10 cellular contexts compared by ENCODE assay signal in the genomic region with DNA sequence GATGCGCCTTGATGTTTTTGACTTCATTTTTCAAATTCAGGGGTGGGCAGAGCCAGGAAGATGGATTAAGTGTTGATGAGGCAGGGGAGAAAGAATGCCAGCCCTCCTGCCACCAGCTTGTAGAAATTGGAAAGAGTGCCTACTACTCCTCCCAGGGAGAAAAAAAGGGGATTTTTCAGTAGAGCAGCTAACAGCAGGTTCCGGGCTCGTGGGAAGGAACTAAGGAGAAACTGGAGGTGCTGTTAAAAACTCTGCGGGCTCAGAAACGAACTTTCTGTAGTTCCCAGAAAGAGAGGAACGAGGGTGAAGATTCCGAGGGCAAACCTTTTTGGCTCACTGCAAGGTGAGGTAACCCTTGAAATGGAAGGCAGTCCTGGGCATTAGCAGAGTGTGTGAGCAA.
DNase-seq lines count a peak whose midpoint lies in the region; ATAC-seq, FAIRE-seq and TF ChIP-seq lines count a peak whose summit lies in the region.
"Had no signal": no experiment of that assay in that cellular context is flagged by ENCODE, and none has a peak within 500 bp of the region (broad histone marks: within the 10 kb centered on the region; RNA-seq: fewer than 3 reads in every experiment).

No MANE protein-coding gene starts in this region.

- no peak for ATAC-seq in HepG2
- ATAC-seq in right lobe of liver, result no peak

- intact Hi-C loops in HepG2 (cut with micrococcal nuclease; ENCODE audit: unreplicated experiment) (no loop called here), right lobe of liver (cut with DNase I) (no loop called here), prostate gland (cut with DNase I) (no loop called here), mammary epithelial cell (cut with micrococcal nuclease) (loop anchor here (1.0 to 5.0 kb wide), 3 partner anchors 107 to 308 kb away; no protein-coding TSS in a partner anchor)

- H2AFZ ChIP-seq in HepG2 (ENCODE audit: low read length), result no peak overlapping the region
- no peak overlapping the region for H2AFZ ChIP-seq in mammary epithelial cell (ENCODE audit: low read depth, low read length)

- H3K27ac ChIP-seq in HepG2 (ENCODE audit: extremely low read length, insufficient read depth, low read length) (peak overlapping the region; percentile 10), right lobe of liver (no peak overlapping the region), coronary artery (peak overlapping the region; percentile 72 to 81), prostate gland (peak overlapping the region; percentile 27 to 55), mammary epithelial cell (ENCODE audit: insufficient read depth, low read depth, low read length) (no peak overlapping the region)

- H3K36me3 ChIP-seq in HepG2 (replicated peaks in 1 of 2; ENCODE audit: control insufficient read depth in 1 of 2, insufficient read depth in 2 of 2, low read length in 2 of 2) (peaks cover 15 to 54% of the 10 kb centered on the region in 2 experiments; a peak in 4 of 5 replicates), right lobe of liver (peaks cover 0 to 9% (median 0%) of the 10 kb centered on the region in 4 donors), prostate gland (no peaks in the 10 kb centered on the region), mammary epithelial cell (ENCODE audit: insufficient read depth, low read length) (peaks cover 8% of the 10 kb centered on the region)

- no peak for TF ChIP-seq POLR2A in HepG2 (IDR thresholded peaks at IDR 0.05; ENCODE audit: insufficient read depth in 1 of 2, low read depth in 2 of 2, low read length in 2 of 2)
- TF ChIP-seq POLR2A in right lobe of liver (IDR thresholded peaks at IDR 0.05), result no peak
- no peak for TF ChIP-seq POLR2A in prostate gland (IDR thresholded peaks at IDR 0.05)

- no peaks in the 10 kb centered on the region for H3K9me3 ChIP-seq in HepG2 (ENCODE audit: low read length)
- no peaks in the 10 kb centered on the region for H3K9me3 ChIP-seq in right lobe of liver
- no peaks in the 10 kb centered on the region for H3K9me3 ChIP-seq in prostate gland
- no peaks in the 10 kb centered on the region for H3K9me3 ChIP-seq in mammary epithelial cell (replicated peaks; ENCODE audit: insufficient read depth, low read length)

- H3K9ac ChIP-seq in HepG2 (ENCODE audit: insufficient read depth, low read depth, low read length), result no peak overlapping the region
- H3K9ac ChIP-seq in mammary epithelial cell (ENCODE audit: insufficient read depth, low read length), result no peak overlapping the region

- TF ChIP-seq EP300 in HepG2 (IDR thresholded peaks at IDR 0.05; ENCODE audit: low read depth in 2 of 2, low read length in 2 of 2) (no peak), HepG2 (CRISPR knock-in tag; IDR thresholded peaks at IDR 0.05; ENCODE audit: borderline replicate concordance) (no peak)

- H3K4me3 ChIP-seq in HepG2 (replicated peaks in 1 of 3; ENCODE audit: insufficient read depth in 1 of 3, low read depth in 2 of 3, low read length in 3 of 3) (no peak overlapping the region), right lobe of liver (no peak overlapping the region), coronary artery (no peak overlapping the region), prostate gland (no peak overlapping the region), mammary epithelial cell (replicated peaks in 1 of 3; ENCODE audit: insufficient read depth in 1 of 3, low read depth in 2 of 3, low read length in 3 of 3) (no peak overlapping the region)

- BruUV-seq in HepG2 (replicated peaks; lab: Mats Ljungman, UMichigan) (no TSS peak), mammary epithelial cell (replicated peaks; lab: Mats Ljungman, UMichigan) (no TSS peak)

- TF ChIP-seq CTCF in HepG2 (CRISPR knock-in tag; IDR thresholded peaks at IDR 0.05), result no peak
- TF ChIP-seq CTCF in right lobe of liver (IDR thresholded peaks at IDR 0.05), result no peak
- no peak for TF ChIP-seq CTCF in coronary artery (IDR thresholded peaks at IDR 0.05)
- no peak for TF ChIP-seq CTCF in prostate gland (IDR thresholded peaks at IDR 0.05)
- no peak for TF ChIP-seq CTCF in mammary epithelial cell (conservative IDR thresholded peaks at IDR 0.05 in 1 of 2, IDR thresholded peaks at IDR 0.05 in 1 of 2; ENCODE audit: extremely low read depth in 1 of 2, insufficient read depth in 1 of 2, low read depth in 1 of 2, low read length in 2 of 2)

- H3K27me3 ChIP-seq in HepG2 (ENCODE audit: control insufficient read depth in 1 of 2, insufficient read depth in 2 of 2, low read length in 2 of 2), result no peaks in the 10 kb centered on the region
- H3K27me3 ChIP-seq in right lobe of liver, result no peaks in the 10 kb centered on the region
- H3K27me3 ChIP-seq in prostate gland (replicated peaks; ENCODE audit: insufficient read depth), result no peaks in the 10 kb centered on the region
- no peaks in the 10 kb centered on the region for H3K27me3 ChIP-seq in mammary epithelial cell (ENCODE audit: insufficient read depth, low read length)

- H4K20me1 ChIP-seq in HepG2 (ENCODE audit: insufficient read depth, low read length) (no peaks in the 10 kb centered on the region), mammary epithelial cell (ENCODE audit: insufficient read depth, low read length) (no peaks in the 10 kb centered on the region)

- dilution Hi-C loops in mammary epithelial cell (cut with HindIII; ENCODE audit: low sequenced_read_pairs), result no loop called here

- H3K4me2 ChIP-seq in HepG2 (ENCODE audit: low read depth, low read length), result no peak overlapping the region
- no peak overlapping the region for H3K4me2 ChIP-seq in mammary epithelial cell (ENCODE audit: insufficient read depth, low read depth, low read length)

- no peaks in the 10 kb centered on the region for H3K79me2 ChIP-seq in HepG2 (ENCODE audit: insufficient read depth, low read length)
- H3K79me2 ChIP-seq in mammary epithelial cell (ENCODE audit: insufficient read depth, low read length), result no peaks in the 10 kb centered on the region

- TF ChIP-seq RAD21 in HepG2 (CRISPR knock-in tag; IDR thresholded peaks at IDR 0.05), result no peak

- H3K4me1 ChIP-seq in HepG2 (ENCODE audit: insufficient read depth, low read length), result no peaks in the 10 kb centered on the region
- no peaks in the 10 kb centered on the region for H3K4me1 ChIP-seq in right lobe of liver
- H3K4me1 ChIP-seq in prostate gland (replicated peaks), result no peaks in the 10 kb centered on the region
- H3K4me1 ChIP-seq in mammary epithelial cell (ENCODE audit: insufficient read depth, low read length), result peaks cover 5% of the 10 kb centered on the region

- CTCF ChIA-PET in HepG2 (lab: Yijun Ruan, JAX; ENCODE audit: low intra/inter-chr PET ratio, low total read pairs) (no interaction called here), mammary epithelial cell (lab: Charles Lee; ENCODE audit: low non-redundant PET) (no interaction called here)

- WGBS in HepG2 (ENCODE audit: low lambda C conversion rate), result 97% methylated on average over 7 of the region's 7 CpGs
- 79% methylated on average over 7 of the region's 7 CpGs for WGBS in right lobe of liver (ENCODE audit: insufficient coverage, low coverage, low lambda C conversion rate, missing lambda C conversion rate)
- WGBS in prostate gland, result 61% methylated on average over 7 of the region's 7 CpGs
- 86% methylated on average over 5 of the region's 7 CpGs for WGBS in mammary epithelial cell (ENCODE audit: low coverage, missing lambda C conversion rate)

- POLR2A ChIA-PET in HepG2 (lab: Yijun Ruan, JAX), result interaction anchor here (1.1 kb wide), 1 partner anchor 110 kb away, joined by 3 read pairs; no protein-coding TSS in a partner anchor

- no peak for FAIRE-seq in HepG2 (lab: Jason Lieb, UNC)

- DNase-seq in HepG2 (ENCODE audit: low spot score) (no peak), right lobe of liver (no peak), coronary artery (ENCODE audit: low spot score) (no peak), prostate gland (ENCODE audit: low spot score) (no peak), mammary epithelial cell (no peak), globus pallidus (ENCODE audit: low spot score) (no peak), epidermal melanocyte (ENCODE audit: insufficient read length, low spot score) (no peak), DMS53 (lab: John Stamatoyannopoulos, UW) (no peak)
- DNase-seq: NCI-H2081; stimulated activated CD8-positive, alpha-beta memory T cell treated with anti-CD3 and anti-CD28 coated beads, Interleukin-4, amount 100 ng/mL, for 48 hours had no signal

- in situ Hi-C loops in HepG2 (cut with HindIII; ENCODE audit: extremely low pct_ligation_motif_present, low pct_unique_long_range_greater_than_20kb) (no loop called here), mammary epithelial cell (cut with MboI; ENCODE audit: low sequenced_read_pairs in 2 of 2) (no loop called here)

TF ChIP-seq in HepG2, 621 proteins besides CTCF, POLR2A, EP300 and RAD21 (continues in another document):
- TF ChIP-seq GPBP1L1 (CRISPR knock-in tag; IDR thresholded peaks at IDR 0.05) (no peak), KDM5A (IDR thresholded peaks at IDR 0.05; ENCODE audit: borderline replicate concordance, low read length) (no peak), ZMYM2 (CRISPR knock-in tag; IDR thresholded peaks at IDR 0.05) (no peak), SIN3A (IDR thresholded peaks at IDR 0.05; ENCODE audit: borderline replicate concordance, low read depth, low read length) (no peak), TCF12 (IDR thresholded peaks at IDR 0.05) (no peak), TCF12 (CRISPR knock-in tag; IDR thresholded peaks at IDR 0.05) (no peak), XBP1 (CRISPR knock-in tag; IDR thresholded peaks at IDR 0.05) (no peak), FOSL1 (CRISPR knock-in tag; IDR thresholded peaks at IDR 0.05; ENCODE audit: borderline replicate concordance) (no peak), PHF21A (CRISPR knock-in tag; IDR thresholded peaks at IDR 0.05) (no peak)
- TF ChIP-seq, protein P1, sequence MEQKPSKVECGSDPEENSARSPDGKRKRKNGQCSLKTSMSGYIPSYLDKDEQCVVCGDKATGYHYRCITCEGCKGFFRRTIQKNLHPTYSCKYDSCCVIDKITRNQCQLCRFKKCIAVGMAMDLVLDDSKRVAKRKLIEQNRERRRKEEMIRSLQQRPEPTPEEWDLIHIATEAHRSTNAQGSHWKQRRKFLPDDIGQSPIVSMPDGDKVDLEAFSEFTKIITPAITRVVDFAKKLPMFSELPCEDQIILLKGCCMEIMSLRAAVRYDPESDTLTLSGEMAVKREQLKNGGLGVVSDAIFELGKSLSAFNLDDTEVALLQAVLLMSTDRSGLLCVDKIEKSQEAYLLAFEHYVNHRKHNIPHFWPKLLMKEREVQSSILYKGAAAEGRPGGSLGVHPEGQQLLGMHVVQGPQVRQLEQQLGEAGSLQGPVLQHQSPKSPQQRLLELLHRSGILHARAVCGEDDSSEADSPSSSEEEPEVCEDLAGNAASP (CRISPR knock-in tag; IDR thresholded peaks at IDR 0.05; ENCODE audit: borderline replicate concordance), result no peak

Comparison
In these comparisons a context has a peak if more than half of its experiments do, and no peak if none do; other contexts are left out.
1. H3K27ac ChIP-seq: peak in HepG2 (single experiment), coronary artery (2 of 2) and prostate gland (2 of 2); none in right lobe of liver (0 of 3) and mammary epithelial cell (single experiment).